19 cellular contexts compared by ENCODE assay signal in genomic region chr2:54446122-54446521, GRCh38.
"Had no signal": no experiment of that assay in that cellular context is flagged by ENCODE, and none has a peak within 500 bp of the region (broad histone marks: within the 10 kb centered on the region; RNA-seq: fewer than 3 reads in every experiment).

No MANE protein-coding gene starts in this region.

- H3K36me3 ChIP-seq: MG63, SJSA1 had no signal

- H3K27ac ChIP-seq: SJSA1, SK-N-MC had no signal

- H3K9me3 ChIP-seq: MG63, SJSA1 had no signal

- H3K4me3 ChIP-seq: MG63, SJSA1, SK-N-MC had no signal

- FAIRE-seq: RCC 7860 had no signal

- H3K4me1 ChIP-seq: SJSA1 had no signal

- DNase-seq: IMR-90, Karpas-422, KG1, MG63, NCI-H1092 treated with DMSO at 0.1 percent for 48 hours, NCI-H1436, NCI-H187 treated with DMSO at 0.1 percent for 48 hours, NCI-H2029 treated with DMSO at 0.1 percent for 48 hours, NCI-H2171 treated with DMSO at 0.1 percent for 48 hours, NCI-H2227 treated with DMSO at 0.1 percent for 48 hours, NCI-H524 treated with DMSO at 0.1 percent for 48 hours, NCI-H69, NCI-H774, Right ventricle myocardium superior, RPMI8226, SIG-M5 had no signal

- H3K27me3 ChIP-seq: MG63, SJSA1 had no signal
